Comparison of ENCODE assay signal across 10 cellular contexts in the genomic region with DNA sequence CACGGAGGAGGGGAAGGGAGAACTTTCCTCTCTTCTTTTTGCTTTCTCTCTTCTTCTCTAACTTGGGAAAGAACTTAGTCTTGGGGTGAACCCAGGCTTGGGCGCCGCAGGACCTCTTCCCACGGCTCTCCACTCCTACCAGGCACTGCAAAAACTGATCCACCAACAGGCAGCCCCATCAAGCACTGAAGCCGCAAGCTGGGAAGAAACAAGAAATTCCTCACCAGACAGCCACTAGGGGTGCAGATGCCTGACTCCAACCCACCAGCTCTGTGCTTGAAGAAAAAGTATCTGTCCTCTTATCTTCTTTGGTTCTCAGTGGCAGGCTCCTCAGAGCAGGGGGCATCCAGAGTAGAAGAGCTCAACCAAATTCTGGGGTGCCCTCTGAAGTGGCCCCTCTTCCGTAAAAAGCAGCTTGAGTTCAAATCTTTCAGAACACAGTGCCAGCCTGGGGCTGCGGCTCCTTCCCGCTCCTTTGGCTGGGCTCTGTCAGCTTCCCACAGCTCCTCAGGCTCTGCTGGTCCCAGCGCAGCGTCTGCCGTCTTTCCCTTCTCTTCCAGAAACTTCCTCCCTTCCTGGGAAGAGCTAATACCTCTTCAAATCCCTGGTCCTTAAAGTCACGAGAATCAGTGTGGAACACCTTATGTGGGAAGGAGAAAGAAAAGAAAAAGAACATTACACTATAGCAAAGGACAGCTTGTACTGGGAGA. TPM values are rescaled to one million over a fixed set of nuclear protein-coding genes. Genes with fewer than 3 reads are reported as not detected.
DNase-seq lines count a peak whose midpoint lies in the region; ATAC-seq and TF ChIP-seq lines count a peak whose summit lies in the region.
"Had no signal": no experiment of that assay in that cellular context is flagged by ENCODE, and none has a peak within 500 bp of the region (broad histone marks: within the 10 kb centered on the region; RNA-seq: fewer than 3 reads in every experiment).

No MANE protein-coding gene starts in this region.

- CTCF ChIA-PET in activated naive CD4-positive, alpha-beta T cell treated with anti-CD3 and anti-CD28 coated beads, Interleukin-2, amount 10 ng/mL, durations not matched to agents 7 days and 5 days (lab: Charles Lee) = interaction anchor here (2.0 to 2.2 kb wide), 2 partner anchors 14 to 19 kb away, joined by 6 to 9 read pairs; no protein-coding TSS in a partner anchor

- H3K9me3 Mint-ChIP-seq in activated naive CD4-positive, alpha-beta T cell treated with anti-CD3 and anti-CD28 coated beads, Interleukin-2, amount 10 ng/mL, durations not matched to agents 7 days and 5 days = no peaks in the 10 kb centered on the region
- H3K9me3 Mint-ChIP-seq in stimulated activated naive CD8-positive, alpha-beta T cell treated with anti-CD3 and anti-CD28 coated beads, Interleukin-15, amount 100 ng/mL, for 72 hours = no peaks in the 10 kb centered on the region

- peaks cover 54% of the 10 kb centered on the region for H3K4me1 Mint-ChIP-seq in activated naive CD4-positive, alpha-beta T cell treated with anti-CD3 and anti-CD28 coated beads, Interleukin-2, amount 10 ng/mL, durations not matched to agents 7 days and 5 days
- peaks cover 86% of the 10 kb centered on the region for H3K4me1 Mint-ChIP-seq in stimulated activated naive CD8-positive, alpha-beta T cell treated with anti-CD3 and anti-CD28 coated beads, Interleukin-15, amount 100 ng/mL, for 72 hours

- H3K4me3 Mint-ChIP-seq in activated naive CD4-positive, alpha-beta T cell treated with anti-CD3 and anti-CD28 coated beads, Interleukin-2, amount 10 ng/mL, durations not matched to agents 7 days and 5 days = no peak overlapping the region
- H3K4me3 Mint-ChIP-seq in stimulated activated naive CD8-positive, alpha-beta T cell treated with anti-CD3 and anti-CD28 coated beads, Interleukin-15, amount 100 ng/mL, for 72 hours = peak overlapping the region; percentile 4 to 91

- DNase-seq in activated naive CD4-positive, alpha-beta T cell treated with anti-CD3 and anti-CD28 coated beads, Interleukin-2, amount 10 ng/mL, durations not matched to agents 7 days and 5 days = no peak
- no peak for DNase-seq in activated naive CD4-positive, alpha-beta T cell (lab: John Stamatoyannopoulos, UW)
- DNase-seq in SK-N-DZ (ENCODE audit: low spot score) (peak; percentile 12), fibroblast of mammary gland (ENCODE audit: low read depth) (no peak), HPDE6-E6E7 (ENCODE audit: extremely low spot score) (no peak), midbrain (lab: John Stamatoyannopoulos, UW) (no peak)
- DNase-seq in stimulated activated naive CD8-positive, alpha-beta T cell treated with anti-CD3 and anti-CD28 coated beads, Interleukin-15, amount 100 ng/mL, for 72 hours = no peak
- DNase-seq in stimulated activated CD8-positive, alpha-beta memory T cell treated with anti-CD3 and anti-CD28 coated beads, Interleukin-4, amount 100 ng/mL, for 48 hours = no peak
- DNase-seq: NCI-H226; stimulated activated CD4-positive, alpha-beta T cell treated with anti-CD3 and anti-CD28 coated beads, Interleukin-4, amount 100 ng/mL, for 1 hour had no signal

- H3K27ac Mint-ChIP-seq in activated naive CD4-positive, alpha-beta T cell treated with anti-CD3 and anti-CD28 coated beads, Interleukin-2, amount 10 ng/mL, durations not matched to agents 7 days and 5 days = peak overlapping the region; percentile 59
- H3K27ac Mint-ChIP-seq in stimulated activated naive CD8-positive, alpha-beta T cell treated with anti-CD3 and anti-CD28 coated beads, Interleukin-15, amount 100 ng/mL, for 72 hours = peak overlapping the region in 1 of 2 donors; percentile 21

- H3K27me3 Mint-ChIP-seq in activated naive CD4-positive, alpha-beta T cell treated with anti-CD3 and anti-CD28 coated beads, Interleukin-2, amount 10 ng/mL, durations not matched to agents 7 days and 5 days = peaks cover 19% of the 10 kb centered on the region
- H3K27me3 Mint-ChIP-seq in stimulated activated naive CD8-positive, alpha-beta T cell treated with anti-CD3 and anti-CD28 coated beads, Interleukin-15, amount 100 ng/mL, for 72 hours = no peaks in the 10 kb centered on the region

- TF ChIP-seq CTCF in fibroblast of mammary gland (conservative IDR thresholded peaks at IDR 0.05; ENCODE audit: control insufficient read depth, insufficient read depth, low read depth, low read length) = peak; percentile 20

- peaks cover 11% of the 10 kb centered on the region for H3K36me3 Mint-ChIP-seq in activated naive CD4-positive, alpha-beta T cell treated with anti-CD3 and anti-CD28 coated beads, Interleukin-2, amount 10 ng/mL, durations not matched to agents 7 days and 5 days

- H3K4me3 ChIP-seq in fibroblast of mammary gland (ENCODE audit: control insufficient read depth, low read depth, low read length) = no peak overlapping the region

- no peak for ATAC-seq in stimulated activated naive CD8-positive, alpha-beta T cell treated with anti-CD3 and anti-CD28 coated beads, Interleukin-15, amount 100 ng/mL, for 72 hours

RNA-seq across cellular contexts. Expression of a gene that starts 2.4 kb away (rescaled TPM):
- polyA plus RNA-seq in SK-N-DZ (2014; cell fraction: cytosol; rRNA removed) = 8.5 and 9.3 TPM in 2 replicates
- polyA plus RNA-seq in SK-N-DZ (2014; cell fraction: nucleus; rRNA removed) = 14.0 and 28.6 TPM in 2 replicates

RNA-seq across cellular contexts. Expression of a gene that starts 35.3 kb away (rescaled TPM):
- 7.1 and 8.1 TPM in 2 replicates for polyA plus RNA-seq in SK-N-DZ (2014; cell fraction: cytosol; rRNA removed)
- polyA plus RNA-seq in SK-N-DZ (2014; cell fraction: nucleus; rRNA removed) = 2.1 and 3.7 TPM in 2 replicates

RNA-seq across cellular contexts. Expression of a gene that starts 39.3 kb away (rescaled TPM):
- polyA plus RNA-seq in SK-N-DZ (2014; cell fraction: cytosol; rRNA removed) = not detected in 2 replicates
- polyA plus RNA-seq in SK-N-DZ (2014; cell fraction: nucleus; rRNA removed) = not detected in 2 replicates
